1 cellular context compared by ENCODE assay signal in genomic region chrX:65668362-65669310, GRCh38.
TF ChIP-seq lines count a peak whose summit lies in the region.

No MANE protein-coding gene starts in this region.

TF ChIP-seq in SK-N-SH, 30 proteins besides CTCF, POLR2A, EP300 and RAD21 (continued from another document):
- TF ChIP-seq, protein P1, sequence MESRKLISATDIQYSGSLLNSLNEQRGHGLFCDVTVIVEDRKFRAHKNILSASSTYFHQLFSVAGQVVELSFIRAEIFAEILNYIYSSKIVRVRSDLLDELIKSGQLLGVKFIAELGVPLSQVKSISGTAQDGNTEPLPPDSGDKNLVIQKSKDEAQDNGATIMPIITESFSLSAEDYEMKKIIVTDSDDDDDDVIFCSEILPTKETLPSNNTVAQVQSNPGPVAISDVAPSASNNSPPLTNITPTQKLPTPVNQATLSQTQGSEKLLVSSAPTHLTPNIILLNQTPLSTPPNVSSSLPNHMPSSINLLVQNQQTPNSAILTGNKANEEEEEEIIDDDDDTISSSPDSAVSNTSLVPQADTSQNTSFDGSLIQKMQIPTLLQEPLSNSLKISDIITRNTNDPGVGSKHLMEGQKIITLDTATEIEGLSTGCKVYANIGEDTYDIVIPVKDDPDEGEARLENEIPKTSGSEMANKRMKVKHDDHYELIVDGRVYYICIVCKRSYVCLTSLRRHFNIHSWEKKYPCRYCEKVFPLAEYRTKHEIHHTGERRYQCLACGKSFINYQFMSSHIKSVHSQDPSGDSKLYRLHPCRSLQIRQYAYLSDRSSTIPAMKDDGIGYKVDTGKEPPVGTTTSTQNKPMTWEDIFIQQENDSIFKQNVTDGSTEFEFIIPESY (IDR thresholded peaks at IDR 0.05; ENCODE audit: borderline replicate concordance, low read depth): no peak
- TF ChIP-seq TEAD4 (IDR thresholded peaks at IDR 0.05; ENCODE audit: borderline replicate concordance, insufficient read depth) (no peak), EZH2phosphoT487 (IDR thresholded peaks at IDR 0.05; ENCODE audit: borderline replicate concordance, low read depth) (no peak), REST (IDR thresholded peaks at IDR 0.05; ENCODE audit: low read depth, low read length) (no peak), SMC3 (IDR thresholded peaks at IDR 0.05; ENCODE audit: low read depth, low read length) (no peak), RXRA (IDR thresholded peaks at IDR 0.05; ENCODE audit: borderline replicate concordance, low read depth) (no peak)
- TF ChIP-seq, protein P2, sequence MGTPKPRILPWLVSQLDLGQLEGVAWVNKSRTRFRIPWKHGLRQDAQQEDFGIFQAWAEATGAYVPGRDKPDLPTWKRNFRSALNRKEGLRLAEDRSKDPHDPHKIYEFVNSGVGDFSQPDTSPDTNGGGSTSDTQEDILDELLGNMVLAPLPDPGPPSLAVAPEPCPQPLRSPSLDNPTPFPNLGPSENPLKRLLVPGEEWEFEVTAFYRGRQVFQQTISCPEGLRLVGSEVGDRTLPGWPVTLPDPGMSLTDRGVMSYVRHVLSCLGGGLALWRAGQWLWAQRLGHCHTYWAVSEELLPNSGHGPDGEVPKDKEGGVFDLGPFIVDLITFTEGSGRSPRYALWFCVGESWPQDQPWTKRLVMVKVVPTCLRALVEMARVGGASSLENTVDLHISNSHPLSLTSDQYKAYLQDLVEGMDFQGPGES (IDR thresholded peaks at IDR 0.05; ENCODE audit: low read depth, low read length): no peak
